ENCODE assay signal across 20 cellular contexts in genomic region chr22:23501708-23502107, GRCh38.
DNase-seq lines count a peak whose midpoint lies in the region; ATAC-seq, FAIRE-seq and TF ChIP-seq lines count a peak whose summit lies in the region.
"Had no signal": no experiment of that assay in that cellular context is flagged by ENCODE, and none has a peak within 500 bp of the region (broad histone marks: within the 10 kb centered on the region; RNA-seq: fewer than 3 reads in every experiment).

No MANE protein-coding gene starts in this region.

- peaks cover 50% of the 10 kb centered on the region for H3K27me3 Mint-ChIP-seq in stimulated activated memory B cell treated with anti-CD40 and anti-IgM and Interleukin-4, amounts not matched to agents 10 μg/mL and 1 μg/mL and 100 μg/mL, for 72 hours
- H3K27me3 Mint-ChIP-seq in WTC11 (ENCODE audit: low read depth) = peaks cover 18% of the 10 kb centered on the region

- CTCF ChIA-PET in HepG2 (lab: Yijun Ruan, JAX; ENCODE audit: low intra/inter-chr PET ratio, low total read pairs) (no interaction called here), WTC11 (lab: Charles Lee) (no interaction called here)

- H3K4me1 Mint-ChIP-seq in stimulated activated memory B cell treated with anti-CD40 and anti-IgM and Interleukin-4, amounts not matched to agents 10 μg/mL and 1 μg/mL and 100 μg/mL, for 72 hours = peaks cover 17% of the 10 kb centered on the region
- peaks cover 20% of the 10 kb centered on the region for H3K4me1 Mint-ChIP-seq in WTC11

- intact Hi-C loops in right lobe of liver (cut with DNase I) = no loop called here
- intact Hi-C loops in HepG2 (cut with micrococcal nuclease; ENCODE audit: unreplicated experiment) = no loop called here
- intact Hi-C loops in lower lobe of right lung (cut with DNase I) = no loop called here

- POLR2A ChIA-PET in HepG2 (lab: Yijun Ruan, JAX) (no interaction called here), WTC11 (lab: Charles Lee) (no interaction called here)

- no peaks in the 10 kb centered on the region for H3K4me1 ChIP-seq in right lobe of liver
- H3K4me1 ChIP-seq in HepG2 (ENCODE audit: insufficient read depth, low read length) = peaks cover 50% of the 10 kb centered on the region
- no peaks in the 10 kb centered on the region for H3K4me1 ChIP-seq in lower lobe of right lung

- H4K20me1 ChIP-seq in HepG2 (ENCODE audit: insufficient read depth, low read length) = no peaks in the 10 kb centered on the region
- H4K20me1 ChIP-seq: BLaER1 treated with 17β-estradiol and CSF1 and Interleukin-3, amounts not matched to agents 10 nM and 100 nM had no signal

- no peak overlapping the region for H3K4me3 Mint-ChIP-seq in stimulated activated memory B cell treated with anti-CD40 and anti-IgM and Interleukin-4, amounts not matched to agents 10 μg/mL and 1 μg/mL and 100 μg/mL, for 72 hours
- H3K4me3 Mint-ChIP-seq in WTC11 = no peak overlapping the region
- H3K4me3 Mint-ChIP-seq: CD8-positive, alpha-beta T cell; HFFc6 had no signal

- TF ChIP-seq POLR2A in right lobe of liver (IDR thresholded peaks at IDR 0.05) = no peak
- TF ChIP-seq POLR2A in HepG2 (IDR thresholded peaks at IDR 0.05; ENCODE audit: insufficient read depth in 1 of 2, low read depth in 2 of 2, low read length in 2 of 2) = no peak

- H3K79me2 ChIP-seq in HepG2 (ENCODE audit: insufficient read depth, low read length) = no peaks in the 10 kb centered on the region

- H3K9me3 ChIP-seq in right lobe of liver (no peaks in the 10 kb centered on the region), HepG2 (ENCODE audit: low read length) (no peaks in the 10 kb centered on the region), SK-N-MC (ENCODE audit: low read depth, low read length) (no peaks in the 10 kb centered on the region), lower lobe of right lung (no peaks in the 10 kb centered on the region)
- H3K9me3 ChIP-seq: BLaER1 treated with 17β-estradiol and CSF1 and Interleukin-3, amounts not matched to agents 10 nM and 100 nM had no signal

- H3K36me3 ChIP-seq in right lobe of liver = no peaks in the 10 kb centered on the region
- no peaks in the 10 kb centered on the region for H3K36me3 ChIP-seq in HepG2 (replicated peaks in 1 of 2; ENCODE audit: control insufficient read depth in 1 of 2, insufficient read depth in 2 of 2, low read length in 2 of 2)
- H3K36me3 ChIP-seq in SK-N-MC (ENCODE audit: insufficient read depth, low read length) = no peaks in the 10 kb centered on the region
- H3K36me3 ChIP-seq in lower lobe of right lung = no peaks in the 10 kb centered on the region
- H3K36me3 ChIP-seq: BLaER1 treated with 17β-estradiol and CSF1 and Interleukin-3, amounts not matched to agents 10 nM and 100 nM had no signal

- in situ Hi-C loops in HepG2 (cut with HindIII; ENCODE audit: extremely low pct_ligation_motif_present, low pct_unique_long_range_greater_than_20kb) = no loop called here

- no peak for ATAC-seq in right lobe of liver
- ATAC-seq in HepG2 = no peak
- ATAC-seq in lower lobe of right lung = no peak
- peak; percentile 4 for ATAC-seq in stimulated activated memory B cell treated with anti-CD40 and anti-IgM and Interleukin-4, amounts not matched to agents 10 μg/mL and 1 μg/mL and 100 μg/mL, for 72 hours
- no peak for ATAC-seq in WTC11
- no peak for ATAC-seq in GM18498 (IDR thresholded peaks at IDR 0.05; ENCODE audit: unreplicated experiment)
- ATAC-seq: CD8-positive, alpha-beta T cell; GM12878; PC-3 had no signal

- TF ChIP-seq RAD21 in HepG2 (CRISPR knock-in tag; IDR thresholded peaks at IDR 0.05) = no peak

- no peaks in the 10 kb centered on the region for H3K27me3 ChIP-seq in right lobe of liver
- peaks cover 0 to 12% of the 10 kb centered on the region in 2 experiments; a peak in 1 of 5 replicates for H3K27me3 ChIP-seq in HepG2 (ENCODE audit: control insufficient read depth in 1 of 2, insufficient read depth in 2 of 2, low read length in 2 of 2)
- H3K27me3 ChIP-seq in lower lobe of right lung (ENCODE audit: low read depth) = no peaks in the 10 kb centered on the region
- H3K27me3 ChIP-seq: BLaER1 treated with 17β-estradiol and CSF1 and Interleukin-3, amounts not matched to agents 10 nM and 100 nM had no signal

- no peak overlapping the region for H3K27ac Mint-ChIP-seq in stimulated activated memory B cell treated with anti-CD40 and anti-IgM and Interleukin-4, amounts not matched to agents 10 μg/mL and 1 μg/mL and 100 μg/mL, for 72 hours
- no peak overlapping the region for H3K27ac Mint-ChIP-seq in WTC11
- H3K27ac Mint-ChIP-seq: CD8-positive, alpha-beta T cell; HFFc6 had no signal

- no peaks in the 10 kb centered on the region for H3K9me3 Mint-ChIP-seq in stimulated activated memory B cell treated with anti-CD40 and anti-IgM and Interleukin-4, amounts not matched to agents 10 μg/mL and 1 μg/mL and 100 μg/mL, for 72 hours
- no peaks in the 10 kb centered on the region for H3K9me3 Mint-ChIP-seq in WTC11
- H3K9me3 Mint-ChIP-seq: CD8-positive, alpha-beta T cell; HFFc6 had no signal

- H3K9ac ChIP-seq in HepG2 (ENCODE audit: insufficient read depth, low read depth, low read length) = no peak overlapping the region
- no peak overlapping the region for H3K9ac ChIP-seq in SK-N-MC (ENCODE audit: insufficient read length)
- H3K9ac ChIP-seq: BLaER1 treated with 17β-estradiol and CSF1 and Interleukin-3, amounts not matched to agents 10 nM and 100 nM had no signal

- TF ChIP-seq CTCF in right lobe of liver (IDR thresholded peaks at IDR 0.05) (no peak), HepG2 (CRISPR knock-in tag; IDR thresholded peaks at IDR 0.05) (no peak), lower lobe of right lung (IDR thresholded peaks at IDR 0.05) (no peak), WTC11 (IDR thresholded peaks at IDR 0.05) (no peak)

- TF ChIP-seq EP300 in HepG2 (IDR thresholded peaks at IDR 0.05; ENCODE audit: low read depth in 2 of 2, low read length in 2 of 2) (no peak), HepG2 (CRISPR knock-in tag; IDR thresholded peaks at IDR 0.05; ENCODE audit: borderline replicate concordance) (no peak)

- H3K4me2 ChIP-seq in HepG2 (ENCODE audit: low read depth, low read length) = no peak overlapping the region
- H3K4me2 ChIP-seq: BLaER1 treated with 17β-estradiol and CSF1 and Interleukin-3, amounts not matched to agents 10 nM and 100 nM had no signal

- no peak overlapping the region for H3K27ac ChIP-seq in right lobe of liver
- no peak overlapping the region for H3K27ac ChIP-seq in HepG2 (ENCODE audit: extremely low read length, insufficient read depth, low read length)
- peak overlapping the region; percentile 60; the same call in 1 of the 2 replicates for H3K27ac ChIP-seq in SK-N-MC
- H3K27ac ChIP-seq in lower lobe of right lung = no peak overlapping the region
- H3K27ac ChIP-seq: BLaER1 treated with 17β-estradiol and CSF1 and Interleukin-3, amounts not matched to agents 10 nM and 100 nM; RWPE1 had no signal

- no TSS peak for BruUV-seq in HepG2 (replicated peaks; lab: Mats Ljungman, UMichigan)

- FAIRE-seq in HepG2 (lab: Jason Lieb, UNC) = no peak
- FAIRE-seq: GM12878 had no signal

- no peak overlapping the region for H2AFZ ChIP-seq in HepG2 (ENCODE audit: low read length)

- DNase-seq in right lobe of liver (peak in 2 of 3 donors; percentile 31 to 35), HepG2 (ENCODE audit: low spot score) (no peak), SK-N-MC (ENCODE audit: low read depth, low spot score) (no peak), lower lobe of right lung (peak; percentile 14), WTC11 (ENCODE audit: low spot score) (no peak), mucosa of gallbladder (ENCODE audit: low spot score) (no peak)
- DNase-seq: Calu3; CD8-positive, alpha-beta T cell; EL; HFFc6; KG1; NCI-H187; NCI-H2227 treated with DMSO at 0.1 percent for 48 hours; NCI-H510A treated with DMSO at 0.1 percent for 48 hours; PC-3 had no signal

- no peak overlapping the region for H3K4me3 ChIP-seq in right lobe of liver
- no peak overlapping the region for H3K4me3 ChIP-seq in HepG2 (replicated peaks in 1 of 3; ENCODE audit: insufficient read depth in 1 of 3, low read depth in 2 of 3, low read length in 3 of 3)
- H3K4me3 ChIP-seq in SK-N-MC = no peak overlapping the region
- no peak overlapping the region for H3K4me3 ChIP-seq in lower lobe of right lung
- H3K4me3 ChIP-seq: BLaER1 treated with 17β-estradiol and CSF1 and Interleukin-3, amounts not matched to agents 10 nM and 100 nM; GM12878 had no signal

- 100% methylated on average over 6 of the region's 12 CpGs for WGBS in right lobe of liver (ENCODE audit: insufficient coverage, low coverage, low lambda C conversion rate, missing lambda C conversion rate)
- 80% methylated on average over 9 of the region's 12 CpGs for WGBS in HepG2 (ENCODE audit: low lambda C conversion rate)

- no peaks in the 10 kb centered on the region for H3K36me3 Mint-ChIP-seq in stimulated activated memory B cell treated with anti-CD40 and anti-IgM and Interleukin-4, amounts not matched to agents 10 μg/mL and 1 μg/mL and 100 μg/mL, for 72 hours
- no peaks in the 10 kb centered on the region for H3K36me3 Mint-ChIP-seq in WTC11
- H3K36me3 Mint-ChIP-seq: CD8-positive, alpha-beta T cell had no signal

TF ChIP-seq in HepG2, 621 proteins besides CTCF, POLR2A, EP300 and RAD21 (continues in another document):
- no peak for TF ChIP-seq ZNF598 (CRISPR knock-in tag; IDR thresholded peaks at IDR 0.05; ENCODE audit: borderline replicate concordance)
- no peak for TF ChIP-seq TOPORS (CRISPR knock-in tag; IDR thresholded peaks at IDR 0.05)

TF ChIP-seq in WTC11, 78 proteins besides CTCF, POLR2A, EP300 and RAD21 (continues in another document):
- TF ChIP-seq FOXP4 (CRISPR knock-in tag; IDR thresholded peaks at IDR 0.05) (no peak), CDX4 (CRISPR knock-in tag; IDR thresholded peaks at IDR 0.05; ENCODE audit: borderline replicate concordance) (no peak), NR1H2 (CRISPR knock-in tag; IDR thresholded peaks at IDR 0.05) (no peak)

Comparison
In these comparisons a context has a peak if more than half of its experiments do, and no peak if none do; other contexts are left out.
1. DNase-seq: peak in right lobe of liver (2 of 3) and lower lobe of right lung (single experiment); none in HepG2 (single experiment), SK-N-MC (single experiment), WTC11 (single experiment) and mucosa of gallbladder (single experiment).